ENCODE assay signal across 12 cellular contexts in genomic region chr6:40720375-40720748, GRCh38.
DNase-seq lines count a peak whose midpoint lies in the region; ATAC-seq and TF ChIP-seq lines count a peak whose summit lies in the region.
"Had no signal": no experiment of that assay in that cellular context is flagged by ENCODE, and none has a peak within 500 bp of the region (broad histone marks: within the 10 kb centered on the region; RNA-seq: fewer than 3 reads in every experiment).

No MANE protein-coding gene starts in this region.

- H3K9ac ChIP-seq in GM23248: no peak overlapping the region
- no peak overlapping the region for H3K9ac ChIP-seq in trophoblast cell (ENCODE audit: low read length)

- CTCF ChIA-PET in OCI-LY7 (lab: Charles Lee; ENCODE audit: unreplicated experiment): no interaction called here

- intact Hi-C loops in OCI-LY7 (cut with micrococcal nuclease; ENCODE audit: unreplicated experiment): no loop called here

- H3K36me3 ChIP-seq in GM23248 (ENCODE audit: low read depth): no peaks in the 10 kb centered on the region
- no peaks in the 10 kb centered on the region for H3K36me3 ChIP-seq in OCI-LY7 (ENCODE audit: insufficient read depth, low read length)
- H3K36me3 ChIP-seq in trophoblast cell (ENCODE audit: control insufficient read depth in 1 of 2, insufficient read depth in 2 of 2, low read length in 2 of 2): no peaks in the 10 kb centered on the region

- H3K9me2 ChIP-seq in GM23248 (ENCODE audit: insufficient read depth): no peaks in the 10 kb centered on the region
- H3K9me2 ChIP-seq in OCI-LY7 (ENCODE audit: insufficient read depth, low read length): no peaks in the 10 kb centered on the region

- H3K27ac ChIP-seq in GM23248: no peak overlapping the region
- H3K27ac ChIP-seq in OCI-LY7 (ENCODE audit: low read depth, low read length, poor library complexity, severe bottlenecking): no peak overlapping the region
- no peak overlapping the region for H3K27ac ChIP-seq in trophoblast cell (ENCODE audit: low read depth, low read length)
- H3K27ac ChIP-seq: C4-2B had no signal

- peak overlapping the region; percentile 100 for H2AFZ ChIP-seq in GM23248
- H2AFZ ChIP-seq in OCI-LY7 (ENCODE audit: low read length): peak overlapping the region; percentile 56; the same call in 1 of the 2 replicates
- no peak overlapping the region for H2AFZ ChIP-seq in trophoblast cell (ENCODE audit: insufficient read depth, low read length, poor library complexity)

- peaks cover 8% of the 10 kb centered on the region for H3K27me3 Mint-ChIP-seq in endothelial cell (ENCODE audit: unreplicated experiment)

- no peaks in the 10 kb centered on the region for H4K20me1 ChIP-seq in GM23248 (ENCODE audit: insufficient read depth)
- no peaks in the 10 kb centered on the region for H4K20me1 ChIP-seq in OCI-LY7 (ENCODE audit: insufficient read depth, low read length)

- no peak overlapping the region for H2BK12ac ChIP-seq in trophoblast cell (ENCODE audit: low read length)

- no peaks in the 10 kb centered on the region for H3K9me3 ChIP-seq in GM23248 (ENCODE audit: low read depth)
- H3K9me3 ChIP-seq in OCI-LY7 (ENCODE audit: low read length): no peaks in the 10 kb centered on the region
- H3K9me3 ChIP-seq in trophoblast cell (ENCODE audit: insufficient read depth, low read depth, low read length): no peaks in the 10 kb centered on the region

- H2BK120ac ChIP-seq in trophoblast cell (ENCODE audit: insufficient read depth, low read length, poor library complexity): no peak overlapping the region

- H3K27ac Mint-ChIP-seq in endothelial cell (ENCODE audit: unreplicated experiment): no peak overlapping the region

- no peak overlapping the region for H3K18ac ChIP-seq in trophoblast cell (ENCODE audit: low read length)

- WGBS in GM23248 (ENCODE audit: low coverage in 1 of 2, low lambda C conversion rate in 2 of 2, missing lambda C conversion rate in 2 of 2), 2 experiments: 57% methylated on average over 2 of the region's 2 CpGs; no CpG with 5 or more reads in 1 of the 2 experiments
- no CpG with 5 or more reads among the region's 2 CpGs for WGBS in trophoblast cell (ENCODE audit: extremely low coverage, insufficient coverage, insufficient read length)

- no TSS peak for BruUV-seq in OCI-LY7 (replicated peaks; lab: Mats Ljungman, UMichigan)

- in situ Hi-C loops in GM23248 (cut with MboI): no loop called here

- H3K14ac ChIP-seq in trophoblast cell (ENCODE audit: low read length): no peak overlapping the region

- no peak overlapping the region for H4K12ac ChIP-seq in trophoblast cell (ENCODE audit: low read depth, low read length)

- H3K4me3 ChIP-seq in GM23248 (no peak overlapping the region), OCI-LY7 (ENCODE audit: low read depth, low read length, poor library complexity, severe bottlenecking) (peak overlapping the region; percentile 47), trophoblast cell (ENCODE audit: low read depth, low read length) (no peak overlapping the region)

- H3K9me3 Mint-ChIP-seq in endothelial cell (ENCODE audit: unreplicated experiment): no peaks in the 10 kb centered on the region

- H3K4me2 ChIP-seq in GM23248 (ENCODE audit: unreplicated experiment) (no peak overlapping the region), OCI-LY7 (ENCODE audit: low read length) (peak overlapping the region; percentile 72), trophoblast cell (ENCODE audit: low read length) (no peak overlapping the region)

- H3K79me2 ChIP-seq in GM23248 (ENCODE audit: insufficient read depth): no peaks in the 10 kb centered on the region
- no peaks in the 10 kb centered on the region for H3K79me2 ChIP-seq in OCI-LY7 (ENCODE audit: insufficient read depth, low read depth, low read length)
- no peaks in the 10 kb centered on the region for H3K79me2 ChIP-seq in trophoblast cell (ENCODE audit: control insufficient read depth, insufficient read depth, low read length, poor library complexity)

- no peak for DNase-seq in GM23248
- DNase-seq in OCI-LY7 (ENCODE audit: low spot score): no peak
- DNase-seq in endothelial cell (ENCODE audit: low spot score): no peak
- no peak for DNase-seq in trophoblast cell
- no peak for DNase-seq in NCI-H748 (lab: John Stamatoyannopoulos, UW; ENCODE audit: unreplicated experiment)
- DNase-seq: activated effector memory CD4-positive, alpha-beta T cell treated with Interleukin-2 at 50 U/mL for 16 hours; effector CD4-positive, alpha-beta T cell; KG1; PC-3 had no signal

- H3K4me3 Mint-ChIP-seq in endothelial cell (ENCODE audit: unreplicated experiment): peak overlapping the region; percentile 62

- POLR2A ChIA-PET in OCI-LY7 (lab: Charles Lee): interaction anchor here (1.0 to 1.2 kb wide), 2 partner anchors 10 to 12 kb away, joined by 3 to 4 read pairs; no protein-coding TSS in a partner anchor

- peaks cover 18% of the 10 kb centered on the region for H3K4me1 ChIP-seq in GM23248 (ENCODE audit: insufficient read depth)
- H3K4me1 ChIP-seq in OCI-LY7 (ENCODE audit: insufficient read depth, low read length, poor library complexity, severe bottlenecking): peaks cover 44% of the 10 kb centered on the region
- peaks cover 6 to 14% of the 10 kb centered on the region in 2 experiments for H3K4me1 ChIP-seq in trophoblast cell (ENCODE audit: control insufficient read depth in 1 of 2, insufficient read depth in 2 of 2, low read length in 2 of 2)

- no peak for TF ChIP-seq CTCF in OCI-LY7 (conservative IDR thresholded peaks at IDR 0.05; ENCODE audit: low read length)
- TF ChIP-seq CTCF in endothelial cell (IDR thresholded peaks at IDR 0.05; ENCODE audit: unreplicated experiment): no peak

- H3K23ac ChIP-seq in trophoblast cell (ENCODE audit: low read length): no peak overlapping the region

- no peaks in the 10 kb centered on the region for H3K36me3 Mint-ChIP-seq in endothelial cell (ENCODE audit: low read depth, unreplicated experiment)

- H4K91ac ChIP-seq in trophoblast cell (ENCODE audit: low read depth, low read length): peak overlapping the region; percentile 13

- no peak overlapping the region for H2BK5ac ChIP-seq in trophoblast cell (ENCODE audit: low read depth, low read length, poor library complexity)

- H3F3A ChIP-seq in GM23248 (ENCODE audit: insufficient read depth): no peaks in the 10 kb centered on the region

- H4K8ac ChIP-seq in trophoblast cell (ENCODE audit: low read depth, low read length): peak overlapping the region; percentile 6

- peaks cover 2% of the 10 kb centered on the region for H3K79me1 ChIP-seq in trophoblast cell (ENCODE audit: low read length)

- no peaks in the 10 kb centered on the region for H3K27me3 ChIP-seq in GM23248 (replicated peaks; ENCODE audit: insufficient read depth)
- no peaks in the 10 kb centered on the region for H3K27me3 ChIP-seq in trophoblast cell (ENCODE audit: insufficient read depth, low read length)

- ATAC-seq in HG03442 (IDR thresholded peaks at IDR 0.05; ENCODE audit: unreplicated experiment) (no peak), HG03045 (IDR thresholded peaks at IDR 0.05; ENCODE audit: unreplicated experiment) (no peak)
- ATAC-seq: PC-3 had no signal

- no peak overlapping the region for H3K4ac ChIP-seq in trophoblast cell (ENCODE audit: low read depth, low read length)

- H3K4me1 Mint-ChIP-seq in endothelial cell (ENCODE audit: unreplicated experiment): peaks cover 57% of the 10 kb centered on the region

- H2AK5ac ChIP-seq in trophoblast cell (ENCODE audit: low read length): no peak overlapping the region
